In the genomic region with DNA sequence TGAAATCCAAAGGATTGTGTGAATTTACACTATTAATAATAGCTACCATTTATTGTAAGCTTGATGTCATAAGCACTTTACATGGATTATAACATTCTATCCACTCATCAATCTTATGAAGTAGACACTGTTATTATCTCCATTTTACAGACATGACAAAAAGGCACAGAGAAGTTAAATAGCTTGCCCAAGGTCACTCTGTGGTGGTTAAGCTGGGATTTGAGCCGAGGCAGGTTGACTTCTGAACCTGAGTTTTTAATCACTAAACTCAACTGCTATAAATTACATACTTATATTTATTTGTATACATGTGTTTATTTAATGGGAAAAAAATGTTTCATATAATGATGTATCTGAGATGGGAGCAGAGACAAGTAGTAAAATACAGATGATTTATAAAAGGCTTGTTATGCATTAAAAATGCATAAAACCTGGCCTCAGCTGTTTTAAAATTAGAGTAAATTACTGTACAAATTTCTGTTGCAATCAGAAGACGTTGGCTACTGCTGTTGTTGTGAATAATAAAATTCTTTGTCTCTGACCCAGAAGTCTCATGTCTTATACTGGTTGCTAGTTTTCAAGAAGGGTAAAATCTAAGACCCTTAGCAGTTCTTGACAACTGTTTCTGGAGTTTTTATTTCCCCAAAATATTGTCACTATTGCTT, we compare ENCODE assay signal across 16 cellular contexts.
DNase-seq lines count a peak whose midpoint lies in the region; ATAC-seq and TF ChIP-seq lines count a peak whose summit lies in the region.
"Had no signal": no experiment of that assay in that cellular context is flagged by ENCODE, and none has a peak within 500 bp of the region (broad histone marks: within the 10 kb centered on the region; RNA-seq: fewer than 3 reads in every experiment).

No MANE protein-coding gene starts in this region.

- no peak overlapping the region for H2BK120ac ChIP-seq in trophoblast cell (ENCODE audit: insufficient read depth, low read length, poor library complexity)

- H3K9ac ChIP-seq in smooth muscle cell (ENCODE audit: low read depth) (no peak overlapping the region), trophoblast cell (ENCODE audit: low read length) (no peak overlapping the region)

- no peak for ATAC-seq in GM19395 (IDR thresholded peaks at IDR 0.05; ENCODE audit: unreplicated experiment)
- ATAC-seq: A549 had no signal

- no peaks in the 10 kb centered on the region for H3K36me3 ChIP-seq in esophagus muscularis mucosa
- H3K36me3 ChIP-seq in smooth muscle cell (ENCODE audit: low read depth), result no peaks in the 10 kb centered on the region
- no peaks in the 10 kb centered on the region for H3K36me3 ChIP-seq in trophoblast cell (ENCODE audit: control insufficient read depth in 1 of 2, insufficient read depth in 2 of 2, low read length in 2 of 2)

- H3K4me3 ChIP-seq in esophagus muscularis mucosa (no peak overlapping the region), smooth muscle cell (no peak overlapping the region), trophoblast cell (ENCODE audit: low read depth, low read length) (no peak overlapping the region)
- H3K4me3 ChIP-seq: A549 had no signal

- H3K4me2 ChIP-seq in smooth muscle cell, result no peak overlapping the region
- H3K4me2 ChIP-seq in trophoblast cell (ENCODE audit: low read length), result no peak overlapping the region
- H3K4me2 ChIP-seq: A549 had no signal

- DNase-seq in NCI-H2227 (lab: John Stamatoyannopoulos, UW; ENCODE audit: unreplicated experiment), result peak; percentile 20
- no peak for DNase-seq in NCI-H2227 treated with DMSO at 0.1 percent for 48 hours (lab: John Stamatoyannopoulos, UW)
- DNase-seq in esophagus muscularis mucosa (ENCODE audit: extremely low spot score), result no peak
- DNase-seq in smooth muscle cell (lab: John Stamatoyannopoulos, UW; ENCODE audit: unreplicated experiment), result no peak
- DNase-seq in trophoblast cell, result no peak
- DNase-seq in NCI-H1694 treated with DMSO at 0.1 percent for 48 hours (lab: John Stamatoyannopoulos, UW), result no peak
- DNase-seq: AML-193; CD4-positive, alpha-beta T cell; DMS153; DMS79; GDM1; H9 had no signal

- peaks cover 2% of the 10 kb centered on the region for H3K79me1 ChIP-seq in trophoblast cell (ENCODE audit: low read length)

- intact Hi-C loops in esophagus muscularis mucosa (cut with DNase I), result no loop called here

- peaks cover 9% of the 10 kb centered on the region for H4K20me1 ChIP-seq in smooth muscle cell (ENCODE audit: low read depth)

- no peak overlapping the region for H4K8ac ChIP-seq in trophoblast cell (ENCODE audit: low read depth, low read length)

- no peak overlapping the region for H4K12ac ChIP-seq in trophoblast cell (ENCODE audit: low read depth, low read length)

- H2BK12ac ChIP-seq in trophoblast cell (ENCODE audit: low read length), result no peak overlapping the region

- no peak overlapping the region for H3K18ac ChIP-seq in trophoblast cell (ENCODE audit: low read length)

- no peak overlapping the region for H4K91ac ChIP-seq in trophoblast cell (ENCODE audit: low read depth, low read length)

- no peak overlapping the region for H3K23ac ChIP-seq in trophoblast cell (ENCODE audit: low read length)

- H3K79me2 ChIP-seq in smooth muscle cell (ENCODE audit: low read depth) (peaks cover 36% of the 10 kb centered on the region), trophoblast cell (ENCODE audit: control insufficient read depth, insufficient read depth, low read length, poor library complexity) (no peaks in the 10 kb centered on the region)

- H2BK5ac ChIP-seq in trophoblast cell (ENCODE audit: low read depth, low read length, poor library complexity), result no peak overlapping the region

- no peak for TF ChIP-seq POLR2A in esophagus muscularis mucosa (IDR thresholded peaks at IDR 0.05; ENCODE audit: low read depth)

- WGBS in esophagus muscularis mucosa, result 75% methylated on average over 2 of the region's 2 CpGs
- 80% methylated on average over 2 of the region's 2 CpGs for WGBS in smooth muscle cell (ENCODE audit: low lambda C conversion rate)
- no CpG with 5 or more reads among the region's 2 CpGs for WGBS in trophoblast cell (ENCODE audit: extremely low coverage, insufficient coverage, insufficient read length)

- H2AFZ ChIP-seq in smooth muscle cell (ENCODE audit: low read depth) (no peak overlapping the region), trophoblast cell (ENCODE audit: insufficient read depth, low read length, poor library complexity) (no peak overlapping the region)

- H3K27me3 ChIP-seq in esophagus muscularis mucosa (no peaks in the 10 kb centered on the region), smooth muscle cell (ENCODE audit: low read depth) (no peaks in the 10 kb centered on the region), trophoblast cell (ENCODE audit: insufficient read depth, low read length) (no peaks in the 10 kb centered on the region)

- no peak for TF ChIP-seq EP300 in esophagus muscularis mucosa (IDR thresholded peaks at IDR 0.05)

- H3K4me1 ChIP-seq in esophagus muscularis mucosa, result peaks cover 15 to 58% (median 49%) of the 10 kb centered on the region in 4 donors
- H3K4me1 ChIP-seq in smooth muscle cell (ENCODE audit: low read depth), result peaks cover 16% of the 10 kb centered on the region
- peaks cover 0 to 2% of the 10 kb centered on the region in 2 experiments for H3K4me1 ChIP-seq in trophoblast cell (ENCODE audit: control insufficient read depth in 1 of 2, insufficient read depth in 2 of 2, low read length in 2 of 2)
- H3K4me1 ChIP-seq: A549 had no signal

- TF ChIP-seq CTCF in esophagus muscularis mucosa (IDR thresholded peaks at IDR 0.05), result no peak
- no peak for TF ChIP-seq CTCF in smooth muscle cell (IDR thresholded peaks at IDR 0.05; ENCODE audit: borderline replicate concordance, insufficient read depth, poor library complexity, severe bottlenecking)

- peaks cover 5% of the 10 kb centered on the region for H3F3A ChIP-seq in smooth muscle cell (ENCODE audit: low read depth)

- H3K14ac ChIP-seq in trophoblast cell (ENCODE audit: low read length), result no peak overlapping the region

- H3K27ac ChIP-seq in esophagus muscularis mucosa (replicated peaks in 1 of 4) (peak overlapping the region; percentile 16 to 86 (median 84)), smooth muscle cell (ENCODE audit: low read depth) (peak overlapping the region; percentile 85), trophoblast cell (ENCODE audit: low read depth, low read length) (no peak overlapping the region)
- H3K27ac ChIP-seq: 22Rv1, A549, C4-2B had no signal

- no peak overlapping the region for H3K4ac ChIP-seq in trophoblast cell (ENCODE audit: low read depth, low read length)

- H3K9me3 ChIP-seq in esophagus muscularis mucosa (no peaks in the 10 kb centered on the region), smooth muscle cell (replicated peaks; ENCODE audit: low read depth) (no peaks in the 10 kb centered on the region), trophoblast cell (ENCODE audit: insufficient read depth, low read depth, low read length) (no peaks in the 10 kb centered on the region)
- H3K9me3 ChIP-seq: A549 had no signal

- no peak overlapping the region for H2AK5ac ChIP-seq in trophoblast cell (ENCODE audit: low read length)
